ENCODE assay signal across 20 cellular contexts in genomic region chr20:57756921-57757320, GRCh38. TPM values are rescaled to one million over a fixed set of nuclear protein-coding genes. Genes with fewer than 3 reads are reported as not detected.
DNase-seq lines count a peak whose midpoint lies in the region; ATAC-seq, FAIRE-seq and TF ChIP-seq lines count a peak whose summit lies in the region.
"Had no signal": no experiment of that assay in that cellular context is flagged by ENCODE, and none has a peak within 500 bp of the region (broad histone marks: within the 10 kb centered on the region; RNA-seq: fewer than 3 reads in every experiment).

No MANE protein-coding gene starts in this region.

- H3K27me3 ChIP-seq in SK-N-SH (ENCODE audit: insufficient read depth): no peaks in the 10 kb centered on the region
- no peaks in the 10 kb centered on the region for H3K27me3 ChIP-seq in endodermal cell (ENCODE audit: control insufficient read depth, insufficient read depth, low read length, poor library complexity, severe bottlenecking)
- no peaks in the 10 kb centered on the region for H3K27me3 ChIP-seq in neural progenitor cell
- H3K27me3 ChIP-seq: BLaER1 had no signal

- H3K27ac Mint-ChIP-seq in endodermal cell (no peak overlapping the region), neural progenitor cell (no peak overlapping the region)
- H3K27ac Mint-ChIP-seq: CD8-positive, alpha-beta T cell; HFFc6 had no signal

- peak; percentile 55 for FAIRE-seq in HTR-8/SVneo (lab: Jason Lieb, UNC)

- no peak for DNase-seq in SK-N-SH
- no peak for DNase-seq in HTR-8/SVneo (ENCODE audit: insufficient read length, low spot score)
- peak; percentile 15 for DNase-seq in endodermal cell
- DNase-seq in sciatic nerve (ENCODE audit: low spot score): peak; percentile 7
- DNase-seq in NCI-H510A treated with DMSO at 0.1 percent for 48 hours (lab: John Stamatoyannopoulos, UW): no peak
- no peak for DNase-seq in neural progenitor cell (ENCODE audit: low spot score)
- DNase-seq: 8988T; Calu3; CD8-positive, alpha-beta T cell; DMS79 treated with DMSO at 0.1 percent for 48 hours; GF-D8; GOT3; H7; HFFc6; IMR-90 had no signal

- H3K36me3 Mint-ChIP-seq in endodermal cell (ENCODE audit: low read depth) (no peaks in the 10 kb centered on the region), neural progenitor cell (no peaks in the 10 kb centered on the region)
- H3K36me3 Mint-ChIP-seq: CD8-positive, alpha-beta T cell had no signal

- no peaks in the 10 kb centered on the region for H3K4me1 Mint-ChIP-seq in endodermal cell
- H3K4me1 Mint-ChIP-seq in neural progenitor cell: peaks cover 12% of the 10 kb centered on the region

- no peak for TF ChIP-seq RAD21 in SK-N-SH (IDR thresholded peaks at IDR 0.05; ENCODE audit: low read length)

- no peaks in the 10 kb centered on the region for H3K9me2 ChIP-seq in SK-N-SH

- H4K20me1 ChIP-seq in SK-N-SH (ENCODE audit: insufficient read depth) (no peaks in the 10 kb centered on the region), neural progenitor cell (ENCODE audit: low read depth) (no peaks in the 10 kb centered on the region)
- H4K20me1 ChIP-seq: BLaER1 had no signal

- H3K79me2 ChIP-seq in SK-N-SH (ENCODE audit: insufficient read depth) (no peaks in the 10 kb centered on the region), neural progenitor cell (ENCODE audit: low read depth) (no peaks in the 10 kb centered on the region)

- no peak overlapping the region for H3K4me3 ChIP-seq in SK-N-SH (ENCODE audit: low read depth in 2 of 2, low read length in 1 of 2)
- no peak overlapping the region for H3K4me3 ChIP-seq in endodermal cell (ENCODE audit: low read length)
- H3K4me3 ChIP-seq in neural progenitor cell: no peak overlapping the region
- H3K4me3 ChIP-seq: BLaER1 had no signal

- intact Hi-C loops in sciatic nerve (cut with DNase I): no loop called here

- H2AFZ ChIP-seq in SK-N-SH (ENCODE audit: low read depth) (no peak overlapping the region), neural progenitor cell (replicated peaks) (no peak overlapping the region)

- POLR2A ChIA-PET in SK-N-SH (lab: Yijun Ruan, JAX): no interaction called here

- H3K9me3 ChIP-seq in SK-N-SH (no peaks in the 10 kb centered on the region), endodermal cell (ENCODE audit: control insufficient read depth, low read length) (peaks cover 4% of the 10 kb centered on the region), neural progenitor cell (ENCODE audit: low read depth) (no peaks in the 10 kb centered on the region)

- H3K36me3 ChIP-seq in SK-N-SH (replicated peaks in 1 of 2; ENCODE audit: control insufficient read depth in 1 of 2, insufficient read depth in 2 of 2, low read length in 1 of 2) (no peaks in the 10 kb centered on the region), endodermal cell (ENCODE audit: control insufficient read depth, insufficient read depth, low read length) (no peaks in the 10 kb centered on the region), neural progenitor cell (no peaks in the 10 kb centered on the region)
- H3K36me3 ChIP-seq: BLaER1 had no signal

- 92% methylated on average over 4 of the region's 4 CpGs for WGBS in SK-N-SH (ENCODE audit: low lambda C conversion rate)
- 95 to 96% methylated on average over 4 of the region's 4 CpGs for WGBS in endodermal cell (ENCODE audit: insufficient coverage in 1 of 2, insufficient read length in 1 of 2), 2 experiments

- H3K27me3 Mint-ChIP-seq in endodermal cell (ENCODE audit: insufficient read depth): peaks cover 29% of the 10 kb centered on the region
- peaks cover 6% of the 10 kb centered on the region for H3K27me3 Mint-ChIP-seq in neural progenitor cell (ENCODE audit: insufficient read depth, low read depth)

- H3F3A ChIP-seq in SK-N-SH (replicated peaks; ENCODE audit: insufficient read depth) (no peaks in the 10 kb centered on the region), neural progenitor cell (ENCODE audit: low read depth) (no peaks in the 10 kb centered on the region)

- no peak overlapping the region for H3K9ac ChIP-seq in SK-N-SH
- no peak overlapping the region for H3K9ac ChIP-seq in endodermal cell (ENCODE audit: extremely low read depth, low read length, poor library complexity, severe bottlenecking)
- no peak overlapping the region for H3K9ac ChIP-seq in neural progenitor cell
- H3K9ac ChIP-seq: BLaER1 had no signal

- TF ChIP-seq EP300 in SK-N-SH (IDR thresholded peaks at IDR 0.05; ENCODE audit: borderline replicate concordance in 1 of 2, low read depth in 1 of 2, low read length in 1 of 2): no peak

- ATAC-seq in SK-N-SH treated with all-trans-retinoic acid at 6 μM for 48 hours (no peak), sciatic nerve (no peak), HG02852 (IDR thresholded peaks at IDR 0.05; ENCODE audit: unreplicated experiment) (no peak)
- ATAC-seq: CD8-positive, alpha-beta T cell; HCT116 had no signal

- CTCF ChIA-PET in SK-N-SH (lab: Yijun Ruan, JAX): interaction anchor here (1.1 kb wide), 1 partner anchor 318 kb away, joined by 3 read pairs; no protein-coding TSS in a partner anchor

- H3K27ac ChIP-seq in SK-N-SH (ENCODE audit: low read depth in 2 of 2, low read length in 1 of 2) (no peak overlapping the region), endodermal cell (ENCODE audit: low read depth, low read length) (no peak overlapping the region), neural progenitor cell (no peak overlapping the region)
- H3K27ac ChIP-seq: BLaER1, HL-60 had no signal

- TF ChIP-seq CTCF in SK-N-SH (IDR thresholded peaks at IDR 0.05) (no peak), endodermal cell (conservative IDR thresholded peaks at IDR 0.05) (no peak), neural progenitor cell (IDR thresholded peaks at IDR 0.05) (no peak)

- H3K4me1 ChIP-seq in SK-N-SH (ENCODE audit: control insufficient read depth in 1 of 2, insufficient read depth in 2 of 2, low read depth in 1 of 2, low read length in 1 of 2): peaks cover 0 to 6% of the 10 kb centered on the region in 2 experiments; a peak in 1 of 4 replicates
- H3K4me1 ChIP-seq in endodermal cell (ENCODE audit: control insufficient read depth, insufficient read depth, low read length): no peaks in the 10 kb centered on the region
- H3K4me1 ChIP-seq in neural progenitor cell: peaks cover 4% of the 10 kb centered on the region

- H3K4me3 Mint-ChIP-seq in endodermal cell (no peak overlapping the region), neural progenitor cell (no peak overlapping the region)
- H3K4me3 Mint-ChIP-seq: CD8-positive, alpha-beta T cell; HFFc6 had no signal

- peaks cover 6% of the 10 kb centered on the region for H3K9me3 Mint-ChIP-seq in endodermal cell
- H3K9me3 Mint-ChIP-seq in neural progenitor cell: peaks cover 2% of the 10 kb centered on the region

- H3K4me2 ChIP-seq in SK-N-SH: no peak overlapping the region
- H3K4me2 ChIP-seq in neural progenitor cell: no peak overlapping the region
- H3K4me2 ChIP-seq: BLaER1 had no signal

TF ChIP-seq in SK-N-SH treated with all-trans-retinoic acid at 6 μM for 48 hours, 23 proteins besides CTCF, POLR2A, EP300 and RAD21:
- TF ChIP-seq ZNF565 (CRISPR knock-in tag; conservative IDR thresholded peaks at IDR 0.05; ENCODE audit: low read depth): peak; percentile 96
- TF ChIP-seq TCF4 (CRISPR knock-in tag; IDR thresholded peaks at IDR 0.05; ENCODE audit: borderline replicate concordance): no peak
TF ChIP-seq in SK-N-SH treated with all-trans-retinoic acid at 6 μM for 48 hours: peak in this region for 1.

TF ChIP-seq in SK-N-SH, 30 proteins besides CTCF, POLR2A, EP300 and RAD21:
- TF ChIP-seq MAX (IDR thresholded peaks at IDR 0.05; ENCODE audit: low read depth) (no peak), NRF1 (IDR thresholded peaks at IDR 0.05; ENCODE audit: low read depth, low read length) (no peak), RXRA (IDR thresholded peaks at IDR 0.05; ENCODE audit: borderline replicate concordance, low read depth) (no peak), FOXJ3 (CRISPR knock-in tag; IDR thresholded peaks at IDR 0.05) (no peak)
- TF ChIP-seq, protein P1, sequence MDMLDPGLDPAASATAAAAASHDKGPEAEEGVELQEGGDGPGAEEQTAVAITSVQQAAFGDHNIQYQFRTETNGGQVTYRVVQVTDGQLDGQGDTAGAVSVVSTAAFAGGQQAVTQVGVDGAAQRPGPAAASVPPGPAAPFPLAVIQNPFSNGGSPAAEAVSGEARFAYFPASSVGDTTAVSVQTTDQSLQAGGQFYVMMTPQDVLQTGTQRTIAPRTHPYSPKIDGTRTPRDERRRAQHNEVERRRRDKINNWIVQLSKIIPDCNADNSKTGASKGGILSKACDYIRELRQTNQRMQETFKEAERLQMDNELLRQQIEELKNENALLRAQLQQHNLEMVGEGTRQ (IDR thresholded peaks at IDR 0.05; ENCODE audit: borderline replicate concordance, low read depth, low read length): no peak

RNA-seq across cellular contexts. Expression of gene PMEPA1, which starts 47.1 kb away (rescaled TPM):
- polyA plus RNA-seq in SK-N-SH (2012; rRNA removed): 5.9 and 7.1 TPM in 2 replicates
- polyA plus RNA-seq in SK-N-SH (2012; cell fraction: cytosol; rRNA removed): 6.1 and 6.8 TPM in 2 replicates
- polyA plus RNA-seq in SK-N-SH (2012; cell fraction: nucleus; rRNA removed): 7.9 and 8.1 TPM in 2 replicates
- 10 to 100 TPM; 18.8 to 37.4 TPM for total RNA-seq in endodermal cell
- polyA plus RNA-seq in endodermal cell (2013, experiment 1 of 2): 56.8 TPM
- 65.5 TPM for polyA plus RNA-seq in endodermal cell (2013, experiment 2 of 2)
- total RNA-seq in sciatic nerve: 26.3 TPM
- 0.03 and 1.7 TPM in 2 replicates for total RNA-seq in neural progenitor cell (ENCODE audit: low replicate concordance)

Comparison
In these comparisons a context has a peak if more than half of its experiments do, and no peak if none do; other contexts are left out.
1. DNase-seq: peak in endodermal cell (single experiment) and sciatic nerve (single experiment); none in SK-N-SH (single experiment), HTR-8/SVneo (single experiment), NCI-H510A treated with DMSO at 0.1 percent for 48 hours (single experiment) and neural progenitor cell (single experiment).